23 cellular contexts compared by ENCODE assay signal in genomic region chr1:107231291-107231690, GRCh38.
"Had no signal": no experiment of that assay in that cellular context is flagged by ENCODE, and none has a peak within 500 bp of the region (broad histone marks: within the 10 kb centered on the region; RNA-seq: fewer than 3 reads in every experiment).

No MANE protein-coding gene starts in this region.

- DNase-seq: colonic mucosa; cortex of kidney; dermis blood vessel endothelial cell; dorsolateral prefrontal cortex; effector CD4-positive, alpha-beta T cell; effector CD8-positive, alpha-beta T cell; effector memory CD4-positive, alpha-beta T cell; effector memory CD8-positive, alpha-beta T cell; endodermal cell; erythroblast; esophagus squamous epithelium; foreskin fibroblast; foreskin keratinocyte; foreskin melanocyte; gastrocnemius medialis; glutamatergic neuron; head of caudate nucleus; heart left ventricle; heart right ventricle had no signal

- H3K27ac ChIP-seq: colonic mucosa, coronary artery, dorsolateral prefrontal cortex, epithelial cell of prostate, esophagus muscularis mucosa, esophagus squamous epithelium, foreskin keratinocyte, gastrocnemius medialis, gastroesophageal sphincter, heart left ventricle, heart right ventricle had no signal

- H3K36me3 ChIP-seq: colonic mucosa, esophagus muscularis mucosa, esophagus squamous epithelium, gastrocnemius medialis, gastroesophageal sphincter, heart left ventricle, heart right ventricle had no signal

- H3K4me3 ChIP-seq: colonic mucosa, coronary artery, dorsolateral prefrontal cortex, esophagus muscularis mucosa, esophagus squamous epithelium, gastrocnemius medialis, gastroesophageal sphincter, heart left ventricle, heart right ventricle had no signal

- H3K4me1 ChIP-seq: colonic mucosa, esophagus squamous epithelium, foreskin keratinocyte, gastrocnemius medialis, gastroesophageal sphincter, heart left ventricle, heart right ventricle had no signal

- H3K9me3 ChIP-seq: colonic mucosa, gastrocnemius medialis had no signal

- H3K27me3 ChIP-seq: colonic mucosa, dorsolateral prefrontal cortex, esophagus muscularis mucosa, esophagus squamous epithelium, foreskin keratinocyte, gastrocnemius medialis, gastroesophageal sphincter, heart left ventricle, heart right ventricle had no signal
